19 cellular contexts compared by ENCODE assay signal in the genomic region with DNA sequence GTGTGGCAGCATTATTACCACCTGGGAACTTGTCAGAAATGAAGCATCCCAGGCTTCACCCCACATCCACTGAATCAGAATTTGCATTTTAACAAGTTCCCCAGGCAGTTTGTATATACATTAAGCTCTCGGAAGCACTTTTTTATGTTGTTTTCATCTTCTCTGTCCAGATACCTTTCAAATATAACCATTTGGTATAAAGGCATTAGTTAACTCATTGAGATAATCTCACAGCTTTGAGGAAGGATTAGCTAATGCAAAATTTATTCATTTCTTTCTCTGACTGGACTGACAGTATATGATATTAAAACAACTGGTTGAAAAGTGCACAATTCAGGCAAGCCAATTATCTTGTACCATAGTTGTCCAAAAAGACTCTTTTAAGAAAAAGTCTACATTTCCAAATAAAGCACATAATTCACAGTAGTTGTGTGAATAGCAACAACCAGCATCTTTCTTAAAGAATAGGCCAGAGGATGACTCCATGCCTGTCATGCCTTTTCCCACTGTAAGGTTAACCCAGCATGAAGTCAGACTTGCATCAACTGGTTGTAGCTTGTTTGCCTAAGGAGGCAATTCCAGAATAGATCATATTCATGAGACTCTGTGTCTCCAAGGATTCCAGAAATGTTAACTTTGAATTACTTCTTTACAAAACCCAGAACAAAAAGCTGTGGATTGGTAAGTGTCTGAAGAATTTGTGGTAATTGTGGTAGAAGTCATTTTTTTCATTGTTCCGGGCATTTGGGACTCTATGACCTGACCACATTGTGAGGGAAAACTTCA.
A peak's percentile ranks its signal among the peaks of the same experiment; 100 is the strongest.
DNase-seq lines count a peak whose midpoint lies in the region; ATAC-seq, FAIRE-seq and TF ChIP-seq lines count a peak whose summit lies in the region.
"Had no signal": no experiment of that assay in that cellular context is flagged by ENCODE, and none has a peak within 500 bp of the region (broad histone marks: within the 10 kb centered on the region; RNA-seq: fewer than 3 reads in every experiment).

No MANE protein-coding gene starts in this region.

- no peak overlapping the region for H3K4me2 ChIP-seq in OCI-LY3 (ENCODE audit: low read length)

- no peak overlapping the region for H3K9ac ChIP-seq in OCI-LY3 (ENCODE audit: low read length)

- H3K79me2 ChIP-seq in OCI-LY3 (ENCODE audit: low read length), result no peaks in the 10 kb centered on the region

- H2AFZ ChIP-seq in OCI-LY3 (ENCODE audit: low read depth, low read length), result no peak overlapping the region
- peak overlapping the region; percentile 68 for H2AFZ ChIP-seq in neuron (ENCODE audit: low read depth, low read length)

- DNase-seq in AG08395 (ENCODE audit: low spot score), result peak; percentile 68
- DNase-seq in NCI-H1105 (lab: John Stamatoyannopoulos, UW), result no peak
- no peak for DNase-seq in GF-D8 (lab: John Stamatoyannopoulos, UW)
- DNase-seq in GM20000 (ENCODE audit: low spot score), result no peak
- DNase-seq: activated CD4-positive, CD25-positive, alpha-beta regulatory T cell treated with anti-CD3 and anti-CD28 coated beads, Interleukin-2, amount 50 U/mL, for 72 hours; activated CD8-positive, alpha-beta memory T cell treated with anti-CD3 and anti-CD28 coated beads for 24 hours; kidney glomerular epithelial cell; naive B cell; NCI-H1694; NCI-H446; NK-92 treated with Interleukin-12 subunit alpha and Interleukin-12 subunit beta, amount 100 ng/mL, for 24 hours; RPMI8226; spleen; uterus had no signal

- peaks cover 46% of the 10 kb centered on the region for H3K4me1 ChIP-seq in OCI-LY3 (ENCODE audit: low read length)
- H3K4me1 ChIP-seq in neuron (ENCODE audit: insufficient read depth, low read length), result peaks cover 17% of the 10 kb centered on the region
- H3K4me1 ChIP-seq: spleen, uterus had no signal

- H3K36me3 ChIP-seq in OCI-LY3 (replicated peaks; ENCODE audit: low read depth, low read length) (peaks cover 4% of the 10 kb centered on the region), neuron (ENCODE audit: insufficient read depth, low read length) (no peaks in the 10 kb centered on the region)
- H3K36me3 ChIP-seq: cardiac muscle cell, spleen, uterus had no signal

- no peak for ATAC-seq in GM21381 (IDR thresholded peaks at IDR 0.05; ENCODE audit: unreplicated experiment)

- no peak overlapping the region for H3K4me3 ChIP-seq in OCI-LY3 (ENCODE audit: low read length)
- H3K4me3 ChIP-seq in neuron (ENCODE audit: low read length), result no peak overlapping the region
- H3K4me3 ChIP-seq: cardiac muscle cell, spleen, uterus had no signal

- H3K27ac ChIP-seq in OCI-LY3 (ENCODE audit: low read length), result peak overlapping the region; percentile 100
- H3K27ac ChIP-seq: cardiac muscle cell, spleen, uterus had no signal

- TF ChIP-seq CTCF in OCI-LY3 (IDR thresholded peaks at IDR 0.05; ENCODE audit: low read depth, low read length) (no peak), GM20000 (IDR thresholded peaks at IDR 0.05; ENCODE audit: extremely low read depth, missing control alignments) (no peak)

- no peaks in the 10 kb centered on the region for H4K20me1 ChIP-seq in OCI-LY3 (ENCODE audit: insufficient read depth, low read length)

- H3K27me3 ChIP-seq in OCI-LY3 (ENCODE audit: low read depth, low read length), result no peaks in the 10 kb centered on the region
- no peaks in the 10 kb centered on the region for H3K27me3 ChIP-seq in neuron (ENCODE audit: insufficient read depth, low read length)
- H3K27me3 ChIP-seq: cardiac muscle cell, spleen, uterus had no signal

- H3K9me3 ChIP-seq in OCI-LY3 (ENCODE audit: insufficient read depth, low read length) (no peaks in the 10 kb centered on the region), neuron (ENCODE audit: low read length) (no peaks in the 10 kb centered on the region)
- H3K9me3 ChIP-seq: uterus had no signal

- peak; percentile 21 for FAIRE-seq in endometrium (lab: Jason Lieb, UNC)
